ENCODE assay signal across 10 cellular contexts in the genomic region with DNA sequence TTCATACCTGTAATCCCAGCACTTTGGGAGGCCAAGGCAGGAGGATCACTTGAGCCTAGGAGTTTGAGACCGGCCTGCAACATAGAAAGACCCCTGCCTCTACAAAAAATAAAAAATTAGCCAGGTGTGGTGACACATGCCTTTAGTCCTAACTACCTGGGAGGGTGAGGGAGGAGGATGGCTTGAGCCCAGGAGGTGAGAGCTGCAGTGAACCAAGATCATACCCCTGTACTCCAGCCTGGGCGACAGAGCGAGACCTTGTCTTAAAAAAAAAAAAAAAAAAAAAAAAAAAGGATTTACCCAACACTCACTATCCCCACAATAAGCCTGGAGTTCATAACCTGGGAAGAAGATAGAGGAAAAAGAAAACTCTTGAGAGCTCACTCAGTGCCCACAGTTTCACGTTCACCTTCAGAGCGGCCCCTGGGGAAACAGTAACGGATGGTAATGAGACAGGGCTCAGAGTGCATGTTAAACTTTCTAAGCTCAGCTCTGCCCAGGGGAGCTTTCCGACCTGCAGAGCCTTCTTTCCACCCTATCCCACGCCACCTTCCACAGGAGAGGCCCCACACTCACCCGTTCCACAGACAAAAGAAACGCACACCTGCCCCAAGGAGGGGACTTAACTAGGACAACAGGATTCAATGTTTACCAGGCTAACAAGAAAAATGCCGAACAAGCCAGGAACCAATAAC.
DNase-seq lines count a peak whose midpoint lies in the region; ATAC-seq, FAIRE-seq and TF ChIP-seq lines count a peak whose summit lies in the region.
"Had no signal": no experiment of that assay in that cellular context is flagged by ENCODE, and none has a peak within 500 bp of the region (broad histone marks: within the 10 kb centered on the region; RNA-seq: fewer than 3 reads in every experiment).

No MANE protein-coding gene starts in this region.

- H3K9ac ChIP-seq in OCI-LY1 (ENCODE audit: low read length) (peak overlapping the region; percentile 3; the same call in 1 of the 2 replicates), skeletal muscle satellite cell (ENCODE audit: low read depth, low read length) (peak overlapping the region; percentile 58)

- no peaks in the 10 kb centered on the region for H3K27me3 ChIP-seq in OCI-LY1 (ENCODE audit: insufficient read depth, low read length)
- no peaks in the 10 kb centered on the region for H3K27me3 ChIP-seq in esophagus muscularis mucosa
- no peaks in the 10 kb centered on the region for H3K27me3 ChIP-seq in skeletal muscle satellite cell (ENCODE audit: control insufficient read depth, insufficient read depth, low read length)

- no peaks in the 10 kb centered on the region for H3K9me2 ChIP-seq in OCI-LY1 (ENCODE audit: low read depth, low read length)

- no peak overlapping the region for H2AFZ ChIP-seq in OCI-LY1 (ENCODE audit: low read length)

- H3K79me2 ChIP-seq in OCI-LY1 (ENCODE audit: insufficient read depth, low read length) = peaks cover 67% of the 10 kb centered on the region

- no peaks in the 10 kb centered on the region for H3K9me3 Mint-ChIP-seq in Calu3 (ENCODE audit: low read depth, unreplicated experiment)

- WGBS in esophagus muscularis mucosa = 83% methylated on average over 11 of the region's 11 CpGs

- peaks cover 69% of the 10 kb centered on the region for H3K4me1 Mint-ChIP-seq in Calu3 (ENCODE audit: low read depth, unreplicated experiment)

- FAIRE-seq in GM12892 (lab: Jason Lieb, UNC) = no peak
- FAIRE-seq: small intestine had no signal

- no peaks in the 10 kb centered on the region for H4K20me1 ChIP-seq in OCI-LY1 (ENCODE audit: insufficient read depth, low read length)

- TF ChIP-seq POLR2A in esophagus muscularis mucosa (IDR thresholded peaks at IDR 0.05; ENCODE audit: low read depth) = no peak
- no peak for TF ChIP-seq POLR2A in GM12892 (IDR thresholded peaks at IDR 0.05; ENCODE audit: low read depth, low read length)

- no peak for DNase-seq in Calu3
- peak; percentile 39 for DNase-seq in esophagus muscularis mucosa (ENCODE audit: extremely low spot score)
- DNase-seq in GM12892 (ENCODE audit: insufficient read length) = no peak
- DNase-seq in SHP77 treated with DMSO at 0.1 percent for 48 hours (lab: John Stamatoyannopoulos, UW) = no peak
- no peak for DNase-seq in stimulated activated CD4-positive, alpha-beta T cell treated with anti-CD3 and anti-CD28 coated beads, Interleukin-15, amount 100 ng/mL, for 24 hours

- H3K4me2 ChIP-seq in OCI-LY1 (ENCODE audit: low read length) = peak overlapping the region; percentile 17; the same call in 1 of the 2 replicates
- peak overlapping the region; percentile 74 for H3K4me2 ChIP-seq in skeletal muscle satellite cell (ENCODE audit: low read length)

- H3K4me1 ChIP-seq in OCI-LY1 (ENCODE audit: insufficient read depth, low read length, severe bottlenecking) (peaks cover 61% of the 10 kb centered on the region), esophagus muscularis mucosa (peaks cover 82 to 100% (median 99%) of the 10 kb centered on the region in 4 donors), skeletal muscle satellite cell (ENCODE audit: control insufficient read depth, insufficient read depth, low read length) (peaks cover 48% of the 10 kb centered on the region)

- CTCF ChIA-PET in Calu3 (lab: Charles Lee) = interaction anchor here (1.4 to 3.7 kb wide), 3 partner anchors 10 to 14 kb away, joined by 3 to 17 read pairs (median 9); no protein-coding TSS in a partner anchor

- BruUV-seq in Calu3 (replicated peaks; lab: Mats Ljungman, UMichigan) = no TSS peak

- TF ChIP-seq CTCF in Calu3 (IDR thresholded peaks at IDR 0.05; ENCODE audit: unreplicated experiment) = no peak
- no peak for TF ChIP-seq CTCF in OCI-LY1 (IDR thresholded peaks at IDR 0.05; ENCODE audit: low read length)
- no peak for TF ChIP-seq CTCF in esophagus muscularis mucosa (IDR thresholded peaks at IDR 0.05)

- no peaks in the 10 kb centered on the region for H3K27me3 Mint-ChIP-seq in Calu3 (ENCODE audit: unreplicated experiment)

- H3K9me3 ChIP-seq in OCI-LY1 (ENCODE audit: low read length) (no peaks in the 10 kb centered on the region), esophagus muscularis mucosa (no peaks in the 10 kb centered on the region), skeletal muscle satellite cell (replicated peaks; ENCODE audit: low read length) (no peaks in the 10 kb centered on the region)

- H3K27ac ChIP-seq in OCI-LY1 (ENCODE audit: low read depth, low read length, poor library complexity, severe bottlenecking) (peak overlapping the region; percentile 43), esophagus muscularis mucosa (replicated peaks in 1 of 4) (peak overlapping the region; percentile 78 to 85 (median 80))

- peaks cover 32% of the 10 kb centered on the region; the same call in 1 of the 2 replicates for H3K36me3 ChIP-seq in OCI-LY1 (ENCODE audit: insufficient read depth, low read length)
- H3K36me3 ChIP-seq in esophagus muscularis mucosa = peaks cover 0 to 14% (median 5%) of the 10 kb centered on the region in 4 donors
- H3K36me3 ChIP-seq in skeletal muscle satellite cell (ENCODE audit: insufficient read depth, low read length) = no peaks in the 10 kb centered on the region

- H3K27ac Mint-ChIP-seq in Calu3 (ENCODE audit: unreplicated experiment) = peak overlapping the region; percentile 66

- no peak for TF ChIP-seq EP300 in esophagus muscularis mucosa (IDR thresholded peaks at IDR 0.05)

- H3K36me3 Mint-ChIP-seq in Calu3 (ENCODE audit: insufficient read depth, unreplicated experiment) = peaks cover 12% of the 10 kb centered on the region

- no peaks in the 10 kb centered on the region for H3F3A ChIP-seq in OCI-LY1 (ENCODE audit: insufficient read depth, low read length)

- no peak for ATAC-seq in GM18861 (IDR thresholded peaks at IDR 0.05; ENCODE audit: unreplicated experiment)
- ATAC-seq: Panc1 had no signal

- H3K4me3 ChIP-seq in OCI-LY1 (ENCODE audit: low read depth, low read length, poor library complexity, severe bottlenecking) = no peak overlapping the region
- H3K4me3 ChIP-seq in esophagus muscularis mucosa = peak overlapping the region in 2 of 4 donors; percentile 20 to 22
- no peak overlapping the region for H3K4me3 ChIP-seq in skeletal muscle satellite cell (ENCODE audit: low read length)

- intact Hi-C loops in Calu3 (cut with micrococcal nuclease; ENCODE audit: unreplicated experiment) = no loop called here
- intact Hi-C loops in esophagus muscularis mucosa (cut with DNase I) = no loop called here

- peak overlapping the region; percentile 41 for H3K4me3 Mint-ChIP-seq in Calu3 (ENCODE audit: low read depth, unreplicated experiment)
